ENCODE assay signal across 29 cellular contexts in genomic region chr9:78575791-78576190, GRCh38.
"Had no signal": no experiment of that assay in that cellular context is flagged by ENCODE, and none has a peak within 500 bp of the region (broad histone marks: within the 10 kb centered on the region; RNA-seq: fewer than 3 reads in every experiment).

No MANE protein-coding gene starts in this region.

- H3K36me3 Mint-ChIP-seq: activated CD8-positive, alpha-beta memory T cell treated with anti-CD3 and anti-CD28 coated beads, Interleukin-2, amount 10 ng/mL, durations not matched to agents 7 days and 5 days; activated naive CD4-positive, alpha-beta T cell treated with anti-CD3 and anti-CD28 coated beads, Interleukin-2, amount 50 U/mL, for 24 hours; T-cell had no signal

- H3K4me1 ChIP-seq: ascending aorta had no signal

- DNase-seq: activated B cell treated with CpG ODN at 0.5 μM for 24 hours; activated CD4-positive, alpha-beta T cell treated with anti-CD3 and anti-CD28 coated beads for 1 hour; activated CD4-positive, alpha-beta T cell treated with anti-CD3 and anti-CD28 coated beads, Interleukin-2, amount 10 ng/mL, durations not matched to agents 24 days and 14 days; activated CD4-positive, alpha-beta T cell treated with anti-CD3 and anti-CD28 coated beads, Interleukin-2, amount 50 U/mL, for 48 hours; activated CD8-positive, alpha-beta memory T cell treated with anti-CD3 and anti-CD28 coated beads, Interleukin-2, amount 10 ng/mL, durations not matched to agents 7 days and 5 days; activated effector memory CD4-positive, alpha-beta T cell treated with Interleukin-2 at 50 U/mL for 16 hours; activated naive CD4-positive, alpha-beta T cell; activated naive CD8-positive, alpha-beta T cell treated with anti-CD3 and anti-CD28 coated beads, Interleukin-2, amount 50 U/mL, for 24 hours; activated T-cell treated with anti-CD3 and anti-CD28 coated beads, Interleukin-2, amount 50 U/mL, for 24 hours; amniotic stem cell; Kasumi-1; KBM-7; NCI-H1092; NCI-H2029; NCI-H2107; NCI-H2171 treated with DMSO at 0.1 percent for 48 hours; NCI-H226; NCI-H526; NCI-H774; NK-92 treated with Interleukin-12 subunit alpha and Interleukin-12 subunit beta, amount 100 ng/mL, for 24 hours; SHP77 treated with DMSO at 0.1 percent for 48 hours; T-cell; T-helper 2 cell; T1000 had no signal

- H3K4me3 ChIP-seq: ascending aorta had no signal

- H3K9me3 ChIP-seq: ascending aorta had no signal

- H3K9me3 Mint-ChIP-seq: activated B cell treated with CpG ODN at 0.5 μM for 24 hours; activated CD4-positive, alpha-beta T cell treated with anti-CD3 and anti-CD28 coated beads, Interleukin-2, amount 10 ng/mL, durations not matched to agents 24 days and 14 days; activated naive CD4-positive, alpha-beta T cell treated with anti-CD3 and anti-CD28 coated beads, Interleukin-2, amount 50 U/mL, for 24 hours; activated naive CD8-positive, alpha-beta T cell treated with anti-CD3 and anti-CD28 coated beads, Interleukin-2, amount 50 U/mL, for 24 hours; activated T-cell treated with anti-CD3 and anti-CD28 coated beads, Interleukin-2, amount 50 U/mL, for 24 hours; activated T-helper 1 cell treated with anti-CD3 and anti-CD28 coated beads, Interleukin-12 subunit alpha, Interleukin-12 subunit beta, Interleukin-2, Interleukin-4 antibody, amounts not matched to agents 30 ng/mL and 10 ng/mL and 1 ng/mL, durations not matched to agents 14 hours and 24 hours and 36 hours; T-cell had no signal

- H3K36me3 ChIP-seq: ascending aorta had no signal

- H3K27me3 Mint-ChIP-seq: activated CD4-positive, alpha-beta T cell treated with anti-CD3 and anti-CD28 coated beads, Interleukin-2, amount 10 ng/mL, durations not matched to agents 24 days and 14 days; activated CD8-positive, alpha-beta memory T cell treated with anti-CD3 and anti-CD28 coated beads, Interleukin-2, amount 10 ng/mL, durations not matched to agents 7 days and 5 days; activated naive CD4-positive, alpha-beta T cell treated with anti-CD3 and anti-CD28 coated beads, Interleukin-2, amount 50 U/mL, for 24 hours; activated naive CD8-positive, alpha-beta T cell treated with anti-CD3 and anti-CD28 coated beads, Interleukin-2, amount 50 U/mL, for 24 hours; activated T-cell treated with anti-CD3 and anti-CD28 coated beads, Interleukin-2, amount 50 U/mL, for 24 hours had no signal

- H3K27ac ChIP-seq: ascending aorta had no signal

- H3K4me3 Mint-ChIP-seq: activated B cell treated with CpG ODN at 0.5 μM for 24 hours; activated CD4-positive, alpha-beta T cell treated with anti-CD3 and anti-CD28 coated beads, Interleukin-2, amount 10 ng/mL, durations not matched to agents 24 days and 14 days; activated CD8-positive, alpha-beta memory T cell treated with anti-CD3 and anti-CD28 coated beads, Interleukin-2, amount 10 ng/mL, durations not matched to agents 7 days and 5 days; activated naive CD4-positive, alpha-beta T cell treated with anti-CD3 and anti-CD28 coated beads, Interleukin-2, amount 50 U/mL, for 24 hours; activated naive CD8-positive, alpha-beta T cell treated with anti-CD3 and anti-CD28 coated beads, Interleukin-2, amount 50 U/mL, for 24 hours; activated T-cell treated with anti-CD3 and anti-CD28 coated beads, Interleukin-2, amount 50 U/mL, for 24 hours; activated T-helper 1 cell treated with anti-CD3 and anti-CD28 coated beads, Interleukin-12 subunit alpha, Interleukin-12 subunit beta, Interleukin-2, Interleukin-4 antibody, amounts not matched to agents 30 ng/mL and 10 ng/mL and 1 ng/mL, durations not matched to agents 14 hours and 24 hours and 36 hours; T-cell had no signal

- H3K4me1 Mint-ChIP-seq: activated B cell treated with CpG ODN at 0.5 μM for 24 hours; activated CD4-positive, alpha-beta T cell treated with anti-CD3 and anti-CD28 coated beads, Interleukin-2, amount 10 ng/mL, durations not matched to agents 24 days and 14 days; activated CD8-positive, alpha-beta memory T cell treated with anti-CD3 and anti-CD28 coated beads, Interleukin-2, amount 10 ng/mL, durations not matched to agents 7 days and 5 days; activated naive CD4-positive, alpha-beta T cell treated with anti-CD3 and anti-CD28 coated beads, Interleukin-2, amount 50 U/mL, for 24 hours; activated naive CD8-positive, alpha-beta T cell treated with anti-CD3 and anti-CD28 coated beads, Interleukin-2, amount 50 U/mL, for 24 hours; T-cell had no signal

- H3K27ac Mint-ChIP-seq: activated B cell treated with CpG ODN at 0.5 μM for 24 hours; activated CD4-positive, alpha-beta T cell treated with anti-CD3 and anti-CD28 coated beads, Interleukin-2, amount 10 ng/mL, durations not matched to agents 24 days and 14 days; activated CD8-positive, alpha-beta memory T cell treated with anti-CD3 and anti-CD28 coated beads, Interleukin-2, amount 10 ng/mL, durations not matched to agents 7 days and 5 days; activated naive CD4-positive, alpha-beta T cell treated with anti-CD3 and anti-CD28 coated beads, Interleukin-2, amount 50 U/mL, for 24 hours; activated naive CD8-positive, alpha-beta T cell treated with anti-CD3 and anti-CD28 coated beads, Interleukin-2, amount 50 U/mL, for 24 hours; activated T-cell treated with anti-CD3 and anti-CD28 coated beads, Interleukin-2, amount 50 U/mL, for 24 hours; activated T-helper 1 cell treated with anti-CD3 and anti-CD28 coated beads, Interleukin-12 subunit alpha, Interleukin-12 subunit beta, Interleukin-2, Interleukin-4 antibody, amounts not matched to agents 30 ng/mL and 10 ng/mL and 1 ng/mL, durations not matched to agents 14 hours and 24 hours and 36 hours; T-cell had no signal

- FAIRE-seq: RCC 7860, TTC549 had no signal

- H3K27me3 ChIP-seq: ascending aorta had no signal
